ENCODE assay signal across 8 cellular contexts in the genomic region with DNA sequence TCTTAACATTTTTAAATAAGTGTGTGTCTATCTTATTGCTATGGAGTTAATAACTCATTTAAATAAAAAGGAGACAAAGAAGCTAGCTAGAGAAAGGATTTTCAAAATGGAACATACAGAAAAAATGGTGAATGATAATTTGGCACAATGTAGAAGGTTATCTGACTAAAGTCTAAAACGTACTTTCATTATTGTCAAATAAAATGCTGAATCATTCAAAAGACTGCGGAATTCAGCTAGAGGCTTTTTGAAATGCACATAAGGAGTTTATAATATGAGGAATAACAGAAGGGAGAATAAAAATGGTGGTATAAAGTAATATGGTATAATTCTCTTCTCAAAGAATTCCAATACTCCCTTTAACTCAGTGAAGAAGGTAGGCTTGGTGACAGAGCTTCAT.
"Had no signal": no experiment of that assay in that cellular context is flagged by ENCODE, and none has a peak within 500 bp of the region (broad histone marks: within the 10 kb centered on the region; RNA-seq: fewer than 3 reads in every experiment).

No MANE protein-coding gene starts in this region.

- DNase-seq: H9, HCEC 1CT, Kasumi-1, KG1 had no signal

- H3K27ac ChIP-seq: HL-60 had no signal

- H2AFZ ChIP-seq: GM23338 had no signal

- FAIRE-seq: H1, H54 had no signal

- ATAC-seq: GM23338 had no signal

- H3K4me3 ChIP-seq: GM23338 had no signal

- H3K4me2 ChIP-seq: GM23338 had no signal
